23 cellular contexts compared by ENCODE assay signal in the genomic region with DNA sequence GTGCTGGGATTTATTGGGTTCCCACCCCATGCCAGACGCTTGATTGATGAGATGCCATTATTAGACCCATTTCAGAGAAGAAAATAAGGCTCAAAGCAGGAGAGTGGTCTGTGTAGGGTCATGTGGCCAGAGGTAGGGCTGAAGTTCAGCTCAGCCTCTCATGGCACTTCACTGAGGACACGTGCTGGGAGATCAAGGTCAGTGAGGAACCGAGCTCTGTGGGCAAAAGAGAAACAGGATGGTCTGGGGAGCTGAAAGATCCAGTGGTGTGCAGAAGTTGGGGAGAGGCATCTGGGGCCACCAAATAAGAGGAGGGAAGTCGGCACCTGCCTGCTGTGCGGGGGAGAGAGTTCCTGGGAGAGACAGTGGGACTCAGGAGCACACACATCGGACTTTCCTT. TPM values are rescaled to one million over a fixed set of nuclear protein-coding genes. Genes with fewer than 3 reads are reported as not detected.
DNase-seq lines count a peak whose midpoint lies in the region; ATAC-seq, FAIRE-seq and TF ChIP-seq lines count a peak whose summit lies in the region.
"Had no signal": no experiment of that assay in that cellular context is flagged by ENCODE, and none has a peak within 500 bp of the region (broad histone marks: within the 10 kb centered on the region; RNA-seq: fewer than 3 reads in every experiment).

No MANE protein-coding gene starts in this region.

- no peaks in the 10 kb centered on the region for H3K27me3 ChIP-seq in body of pancreas
- no peaks in the 10 kb centered on the region for H3K27me3 ChIP-seq in right lobe of liver

- ATAC-seq in body of pancreas (peak; percentile 25), right lobe of liver (peak in 3 of 4 donors; percentile 20 to 55 (median 42)), HG02763 (IDR thresholded peaks at IDR 0.05; ENCODE audit: unreplicated experiment) (no peak), HG03520 (IDR thresholded peaks at IDR 0.05; ENCODE audit: unreplicated experiment) (no peak), T-helper 17 cell (no peak)

- H3K9me3 ChIP-seq in body of pancreas (no peaks in the 10 kb centered on the region), right lobe of liver (no peaks in the 10 kb centered on the region), T-helper 17 cell (ENCODE audit: control insufficient read depth, low read length, poor library complexity, severe bottlenecking) (no peaks in the 10 kb centered on the region)

- WGBS in body of pancreas, 2 donors: 59 to 62% methylated on average over 6 of the region's 6 CpGs
- 39% methylated on average over 3 of the region's 6 CpGs for WGBS in right lobe of liver (ENCODE audit: insufficient coverage, low coverage, low lambda C conversion rate, missing lambda C conversion rate)

- intact Hi-C loops in body of pancreas (cut with DNase I) (no loop called here), right lobe of liver (cut with DNase I) (no loop called here)

- peaks cover 22% of the 10 kb centered on the region for H3K27me3 Mint-ChIP-seq in T-helper 17 cell

- H3K27ac ChIP-seq in RWPE1: peak overlapping the region; percentile 100
- H3K27ac ChIP-seq in body of pancreas: no peak overlapping the region
- no peak overlapping the region for H3K27ac ChIP-seq in right lobe of liver
- H3K27ac ChIP-seq: GM23248, KMS-11 had no signal

- no peak overlapping the region for H3K4me3 Mint-ChIP-seq in T-helper 17 cell
- H3K4me3 Mint-ChIP-seq: CD14-positive monocyte; T-helper 1 cell treated with Interleukin-12 subunit alpha and Interleukin-12 subunit beta and Interleukin-4 antibody, amounts not matched to agents 30 μg/mL and 1 μg/mL, for 36 hours had no signal

- peaks cover 5% of the 10 kb centered on the region for H3K4me1 Mint-ChIP-seq in T-helper 17 cell

- POLR2A ChIA-PET in RWPE1 (lab: Yijun Ruan, JAX; ENCODE audit: low non-redundant PET): interaction anchor here (0.6 kb wide), 1 partner anchor 235 kb away, joined by 3 read pairs; no protein-coding TSS in a partner anchor

- H3K4me3 ChIP-seq in body of pancreas: no peak overlapping the region
- no peak overlapping the region for H3K4me3 ChIP-seq in right lobe of liver
- H3K4me3 ChIP-seq: GM23248 had no signal

- no peak overlapping the region for H3K27ac Mint-ChIP-seq in T-helper 17 cell
- H3K27ac Mint-ChIP-seq: T-helper 1 cell treated with Interleukin-12 subunit alpha and Interleukin-12 subunit beta and Interleukin-4 antibody, amounts not matched to agents 30 μg/mL and 1 μg/mL, for 36 hours had no signal

- H3K36me3 Mint-ChIP-seq in T-helper 17 cell (ENCODE audit: low read depth): no peaks in the 10 kb centered on the region
- H3K36me3 Mint-ChIP-seq: CD14-positive monocyte had no signal

- CTCF ChIA-PET in RWPE1 (lab: Yijun Ruan, JAX): interaction anchor here (0.8 kb wide), 1 partner anchor 270 kb away, joined by 4 read pairs; no protein-coding TSS in a partner anchor

- TF ChIP-seq CTCF in RWPE1 (conservative IDR thresholded peaks at IDR 0.05; ENCODE audit: low read depth) (no peak), body of pancreas (IDR thresholded peaks at IDR 0.05) (no peak), right lobe of liver (IDR thresholded peaks at IDR 0.05) (no peak)

- FAIRE-seq in GM12892 (lab: Jason Lieb, UNC): peak; percentile 60
- FAIRE-seq: GM12891, GM18507 had no signal

- DNase-seq in GM12892 (ENCODE audit: insufficient read length): no peak
- no peak for DNase-seq in RWPE1 (ENCODE audit: low spot score)
- DNase-seq in body of pancreas: peak in 2 of 4 donors; percentile 27 to 35
- no peak for DNase-seq in right lobe of liver
- DNase-seq in DMS53 (lab: John Stamatoyannopoulos, UW): no peak
- DNase-seq in T-helper 17 cell: no peak
- DNase-seq: ACHN; DMS153; GM23248; NCI-H1417 treated with DMSO at 0.1 percent for 48 hours; NCI-H1930; NCI-H2171 treated with DMSO at 0.1 percent for 48 hours; NCI-H446; NCI-H69; NK-92 treated with Interleukin-12 subunit alpha and Interleukin-12 subunit beta, amount 100 ng/mL, for 24 hours; OCI-M1 had no signal

- no peak for TF ChIP-seq POLR2A in GM12892 (IDR thresholded peaks at IDR 0.05; ENCODE audit: low read depth, low read length)
- no peak for TF ChIP-seq POLR2A in body of pancreas (IDR thresholded peaks at IDR 0.05)
- TF ChIP-seq POLR2A in right lobe of liver (IDR thresholded peaks at IDR 0.05): no peak

- H3K36me3 ChIP-seq in body of pancreas (replicated peaks in 1 of 2; ENCODE audit: insufficient read depth in 1 of 2, low read depth in 2 of 2): no peaks in the 10 kb centered on the region
- H3K36me3 ChIP-seq in right lobe of liver: no peaks in the 10 kb centered on the region

- H3K4me1 ChIP-seq in body of pancreas: peaks cover 10% of the 10 kb centered on the region
- H3K4me1 ChIP-seq in right lobe of liver: peaks cover 0 to 10% (median 2%) of the 10 kb centered on the region in 4 donors

RNA-seq across cellular contexts. Expression of gene RHOD, which starts 19.6 kb away (rescaled TPM):
- polyA plus RNA-seq in GM12892 (2012; ENCODE audit: missing spikeins): 1.2 TPM
- total RNA-seq in body of pancreas: 10 to 100 TPM; 19.1 to 33.5 TPM
- total RNA-seq in right lobe of liver: 100 to 1,000 TPM in 1 of 6 experiments, 10 to 100 TPM in 5; 17.8 to 106 (median 47.3) TPM
- total RNA-seq in T-helper 17 cell: not detected
- polyA plus RNA-seq: CD14-positive monocyte had no signal

RNA-seq across cellular contexts. Expression of gene KDM2A, which starts 42.9 kb away (rescaled TPM):
- 44.7 TPM for polyA plus RNA-seq in GM12892 (2012; ENCODE audit: missing spikeins)
- total RNA-seq in body of pancreas (10 to 100 TPM; 26.5 to 29.0 TPM), right lobe of liver (10 to 100 TPM; 23.8 to 37.1 (median 33.4) TPM), T-helper 17 cell (100 to 1,000 TPM; 366 to 425 TPM)

RNA-seq across cellular contexts. Expression of gene SYT12, which starts 53.3 kb away (rescaled TPM):
- 0.30 TPM for polyA plus RNA-seq in GM12892 (2012; ENCODE audit: missing spikeins)
- total RNA-seq in body of pancreas (under 1 TPM in 1 of 2 donors, not detected in 1; 0.78 TPM), right lobe of liver (10 to 100 TPM in 4 of 6 experiments, 1 to 10 TPM in 2; 1.8 to 35.3 (median 14.2) TPM), T-helper 17 cell (not detected)
- polyA plus RNA-seq: CD14-positive monocyte had no signal

Comparison
In these comparisons a context has a peak if more than half of its experiments do, and no peak if none do; other contexts are left out.
1. ATAC-seq: peak in body of pancreas (single experiment) and right lobe of liver (3 of 4); none in HG02763 (single experiment), HG03520 (single experiment) and T-helper 17 cell (single experiment).
2. RNA of gene RHOD, which starts 19.6 kb away (total RNA-seq): 17.8 to 106 TPM in right lobe of liver and 19.1 to 33.5 TPM in body of pancreas; not detected in T-helper 17 cell; every median in the first group is over 10 times any median in the second.
3. RNA of gene KDM2A, which starts 42.9 kb away (total RNA-seq): 366 to 425 TPM in T-helper 17 cell; 23.8 to 37.1 TPM in right lobe of liver and 26.5 to 29.0 TPM in body of pancreas; every median in the first group is over 4 times any median in the second.